In the genomic region with DNA sequence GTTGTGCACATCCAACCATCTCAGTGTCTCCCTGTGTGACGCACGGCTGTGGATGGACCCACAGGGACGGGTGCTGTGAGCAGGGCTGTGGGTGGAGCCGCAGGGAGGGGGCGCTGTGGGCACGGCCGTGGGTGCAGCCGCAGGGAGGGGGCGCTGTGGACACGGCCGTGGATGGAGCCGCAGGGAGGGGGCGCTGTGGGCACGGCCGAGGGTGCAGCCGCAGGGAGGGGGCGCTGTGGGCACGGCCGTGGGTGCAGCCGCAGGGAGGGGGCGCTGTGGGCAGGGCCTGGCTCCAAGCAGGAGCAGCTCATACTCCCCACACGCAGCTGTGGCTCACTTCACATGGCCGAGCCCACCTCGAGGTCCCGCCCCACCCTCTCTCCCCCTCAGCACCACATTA, we compare ENCODE assay signal across 8 cellular contexts. TPM values are rescaled to one million over a fixed set of nuclear protein-coding genes. Genes with fewer than 3 reads are reported as not detected.
DNase-seq lines count a peak whose midpoint lies in the region; ATAC-seq and TF ChIP-seq lines count a peak whose summit lies in the region.

No MANE protein-coding gene starts in this region.

- in situ Hi-C loops in IMR-90 (cut with MboI; ENCODE audit: low sequenced_read_pairs), result loop anchor here (10.0 kb wide), 1 partner anchor 49 kb away; a partner anchor contains a TSS

- H2AK9ac ChIP-seq in IMR-90 (replicated peaks; ENCODE audit: low read depth, low read length, poor library complexity), result no peak overlapping the region

- H2AK5ac ChIP-seq in IMR-90 (ENCODE audit: low read depth, low read length), result no peak overlapping the region

- H3K27me3 ChIP-seq in CD4-positive, CD25-positive, alpha-beta regulatory T cell (ENCODE audit: control insufficient read depth, insufficient read depth, low read length), result no peaks in the 10 kb centered on the region
- no peaks in the 10 kb centered on the region for H3K27me3 ChIP-seq in IMR-90 (ENCODE audit: control insufficient read depth, insufficient read depth, low read length)

- peak; percentile 15 to 80 (median 31) for DNase-seq in CD4-positive, CD25-positive, alpha-beta regulatory T cell
- peak; percentile 43 for DNase-seq in IMR-90
- DNase-seq in activated T-helper 9 cell treated with anti-CD3 and anti-CD28 coated beads, Interleukin-2, amount 50 U/mL, for 16 hours (ENCODE audit: low read depth), result peak; percentile 9
- peak; percentile 35 for DNase-seq in glomerular visceral epithelial cell (ENCODE audit: extremely low spot score)
- peak; percentile 65 to 98 (median 82) for DNase-seq in posterior cingulate gyrus
- DNase-seq in COR-L47 (lab: John Stamatoyannopoulos, UW), result no peak
- DNase-seq in epidermal melanocyte (ENCODE audit: insufficient read length, low spot score), result no peak

- no peak overlapping the region for H4K5ac ChIP-seq in IMR-90 (ENCODE audit: low read depth, low read length)

- dilution Hi-C loops in IMR-90 (cut with HindIII; ENCODE audit: low sequenced_read_pairs, unreplicated experiment), result no loop called here

- H2BK20ac ChIP-seq in IMR-90 (ENCODE audit: low read depth, low read length), result no peak overlapping the region

- no peak for TF ChIP-seq POLR2A in IMR-90 (IDR thresholded peaks at IDR 0.05; ENCODE audit: low read depth, low read length)

- H3K4ac ChIP-seq in IMR-90 (ENCODE audit: low read depth, low read length), result no peak overlapping the region

- WGBS in IMR-90 (ENCODE audit: extremely low coverage in 2 of 2, insufficient read length in 1 of 2), 2 experiments, result 84% methylated on average over 11 of the region's 25 CpGs; no CpG with 5 or more reads in 1 of the 2 experiments

- no peak overlapping the region for H4K8ac ChIP-seq in IMR-90 (ENCODE audit: low read depth in 2 of 2, low read length in 2 of 2)

- no peak overlapping the region for H3K14ac ChIP-seq in IMR-90 (replicated peaks; ENCODE audit: low read depth, low read length)

- no peak overlapping the region for H3K27ac ChIP-seq in CD4-positive, CD25-positive, alpha-beta regulatory T cell (ENCODE audit: insufficient read depth, low read length, poor library complexity, severe bottlenecking)
- H3K27ac ChIP-seq in IMR-90 (ENCODE audit: insufficient read depth, low read length), result no peak overlapping the region

- TF ChIP-seq CTCF in IMR-90 (conservative IDR thresholded peaks at IDR 0.05; ENCODE audit: low read depth, low read length), result peak; percentile 87

- peaks cover 0 to 1% (median 0%) of the 10 kb centered on the region in 7 donors for H3K9me3 Mint-ChIP-seq in CD4-positive, CD25-positive, alpha-beta regulatory T cell

- H2BK15ac ChIP-seq in IMR-90 (ENCODE audit: low read depth, low read length), result no peak overlapping the region

- no peak overlapping the region for H3K56ac ChIP-seq in IMR-90 (ENCODE audit: extremely low read depth, insufficient read depth, low read length)

- no peak overlapping the region for H3K4me2 ChIP-seq in IMR-90 (ENCODE audit: low read depth, low read length)

- TF ChIP-seq RAD21 in IMR-90 (IDR thresholded peaks at IDR 0.05; ENCODE audit: low read length), result peak; percentile 35

- no peak overlapping the region for H4K91ac ChIP-seq in IMR-90 (ENCODE audit: insufficient read depth, low read depth, low read length)

- CTCF ChIA-PET in IMR-90 (lab: Yijun Ruan, JAX), result interaction anchor here (0.6 kb wide), 1 partner anchor 28 kb away, joined by 3 read pairs; no protein-coding TSS in a partner anchor

- peaks cover 49% of the 10 kb centered on the region for H4K20me1 ChIP-seq in IMR-90 (ENCODE audit: insufficient read depth, low read length)

- no peaks in the 10 kb centered on the region for H3K36me3 Mint-ChIP-seq in CD4-positive, CD25-positive, alpha-beta regulatory T cell

- no peak overlapping the region for H2BK5ac ChIP-seq in IMR-90 (ENCODE audit: low read depth, low read length, poor library complexity, severe bottlenecking)

- H3K36me3 ChIP-seq in CD4-positive, CD25-positive, alpha-beta regulatory T cell (ENCODE audit: control insufficient read depth, insufficient read depth, low read length), result no peaks in the 10 kb centered on the region
- H3K36me3 ChIP-seq in IMR-90 (ENCODE audit: control insufficient read depth, insufficient read depth, low read length), result peaks cover 69% of the 10 kb centered on the region

- H3K9ac ChIP-seq in IMR-90 (ENCODE audit: low read depth, low read length), result no peak overlapping the region

- no TSS peak for BruUV-seq in IMR-90 (replicated peaks; lab: Mats Ljungman, UMichigan)

- peak overlapping the region; percentile 21 for H2AFZ ChIP-seq in IMR-90 (replicated peaks; ENCODE audit: low read length, poor library complexity)

- H3K4me1 Mint-ChIP-seq in CD4-positive, CD25-positive, alpha-beta regulatory T cell, result peaks cover 0 to 11% (median 2%) of the 10 kb centered on the region in 4 donors

- no peak overlapping the region for H2BK120ac ChIP-seq in IMR-90 (ENCODE audit: low read depth, low read length)

- peak; percentile 56 to 63 for ATAC-seq in CD4-positive, CD25-positive, alpha-beta regulatory T cell (ENCODE audit: low read depth in 2 of 2)
- ATAC-seq in GM18873 (IDR thresholded peaks at IDR 0.05; ENCODE audit: low FRiP score, unreplicated experiment) (peak; percentile 40), IMR-90 (ENCODE audit: low read depth) (peak; percentile 19)

- intact Hi-C loops in IMR-90 (cut with micrococcal nuclease), result no loop called here
- intact Hi-C loops in posterior cingulate gyrus (cut with DNase I), result loop anchor here (1.0 to 2.0 kb wide), 2 partner anchors 51 to 66 kb away; a partner anchor contains a TSS

- H3K23ac ChIP-seq in IMR-90 (ENCODE audit: low read depth, low read length), result no peak overlapping the region

- peaks cover 13% of the 10 kb centered on the region for H3K4me1 ChIP-seq in CD4-positive, CD25-positive, alpha-beta regulatory T cell (ENCODE audit: control insufficient read depth, insufficient read depth, low read length, poor library complexity, severe bottlenecking)
- H3K4me1 ChIP-seq in IMR-90 (ENCODE audit: control insufficient read depth, insufficient read depth, low read length), result peaks cover 6% of the 10 kb centered on the region; the same call in 1 of the 2 replicates

- H3K9me1 ChIP-seq in IMR-90 (ENCODE audit: insufficient read depth, low read length), result no peaks in the 10 kb centered on the region

- H3K79me1 ChIP-seq in IMR-90 (ENCODE audit: low read depth in 1 of 2, low read length in 2 of 2), result peaks cover 0 to 27% of the 10 kb centered on the region in 2 experiments; a peak in 1 of 4 replicates

- no peak overlapping the region for H3K27ac Mint-ChIP-seq in CD4-positive, CD25-positive, alpha-beta regulatory T cell

- H3K4me3 ChIP-seq in CD4-positive, CD25-positive, alpha-beta regulatory T cell (ENCODE audit: low read depth, low read length), result no peak overlapping the region
- no peak overlapping the region for H3K4me3 ChIP-seq in IMR-90 (ENCODE audit: insufficient read depth, low read depth, low read length)

- no peaks in the 10 kb centered on the region for H3K9me3 ChIP-seq in CD4-positive, CD25-positive, alpha-beta regulatory T cell (ENCODE audit: control insufficient read depth in 2 of 2, low read length in 2 of 2)
- H3K9me3 ChIP-seq in IMR-90 (ENCODE audit: control insufficient read depth, insufficient read depth, low read length), result no peaks in the 10 kb centered on the region

- H3K27me3 Mint-ChIP-seq in CD4-positive, CD25-positive, alpha-beta regulatory T cell, result peaks cover 10% of the 10 kb centered on the region

- POLR2A ChIA-PET in IMR-90 (lab: Charles Lee; ENCODE audit: unreplicated experiment), result no interaction called here

- H3K4me3 Mint-ChIP-seq in CD4-positive, CD25-positive, alpha-beta regulatory T cell, result no peak overlapping the region

- H3K18ac ChIP-seq in IMR-90 (ENCODE audit: low read depth, low read length), result no peak overlapping the region

TF ChIP-seq in IMR-90, 13 proteins besides CTCF, POLR2A, EP300 and RAD21 (continues in another document):
- TF ChIP-seq NFE2L2 (IDR thresholded peaks at IDR 0.05; ENCODE audit: low read depth, low read length), result no peak
- TF ChIP-seq BHLHE40 (IDR thresholded peaks at IDR 0.05; ENCODE audit: low read depth, low read length), result no peak
- TF ChIP-seq RCOR1 (IDR thresholded peaks at IDR 0.05; ENCODE audit: insufficient replicate concordance, low read length), result no peak
- TF ChIP-seq FOS (IDR thresholded peaks at IDR 0.05; ENCODE audit: low read depth, low read length), result no peak

RNA-seq across cellular contexts. Expression of a gene that starts 6.0 kb away (rescaled TPM):
- total RNA-seq in CD4-positive, CD25-positive, alpha-beta regulatory T cell, result 9.3 TPM
- polyA plus RNA-seq in CD4-positive, CD25-positive, alpha-beta regulatory T cell, result under 1 TPM; 0.10 to 0.52 (median 0.21) TPM
- 7.5 and 8.1 TPM in 2 replicates for total RNA-seq in IMR-90 (2012; rRNA removed)
- polyA plus RNA-seq in IMR-90 (2012; rRNA removed), result 14.4 and 16.6 TPM in 2 replicates
- polyA plus RNA-seq in IMR-90 (2012; cell fraction: cytosol; rRNA removed), result 11.1 and 14.2 TPM in 2 replicates
- polyA plus RNA-seq in IMR-90 (2012; cell fraction: nucleus; rRNA removed; ENCODE audit: low replicate concordance), result 42.0 and 90.5 TPM in 2 replicates

RNA-seq across cellular contexts. Expression of a gene that starts 14.7 kb away (rescaled TPM):
- 2.0 TPM for total RNA-seq in CD4-positive, CD25-positive, alpha-beta regulatory T cell
- under 1 TPM in 2 of 4 donors, not detected in 2; 0.03 to 0.05 TPM for polyA plus RNA-seq in CD4-positive, CD25-positive, alpha-beta regulatory T cell
- 35.6 and 41.0 TPM in 2 replicates for total RNA-seq in IMR-90 (2012; rRNA removed)
- 56.3 and 59.9 TPM in 2 replicates for polyA plus RNA-seq in IMR-90 (2012; rRNA removed)
- 42.8 and 49.5 TPM in 2 replicates for polyA plus RNA-seq in IMR-90 (2012; cell fraction: cytosol; rRNA removed)
- 269 and 452 TPM in 2 replicates for polyA plus RNA-seq in IMR-90 (2012; cell fraction: nucleus; rRNA removed; ENCODE audit: low replicate concordance)

RNA-seq across cellular contexts. Expression of a gene that starts 25.1 kb away (rescaled TPM):
- 125 TPM for total RNA-seq in CD4-positive, CD25-positive, alpha-beta regulatory T cell
- polyA plus RNA-seq in CD4-positive, CD25-positive, alpha-beta regulatory T cell, result 10 to 100 TPM in 1 of 4 donors, 1 to 10 TPM in 3; 6.0 to 12.5 (median 7.3) TPM
- 3.6 and 3.9 TPM in 2 replicates for total RNA-seq in IMR-90 (2012; rRNA removed)
- polyA plus RNA-seq in IMR-90 (2012; rRNA removed), result 35.2 and 35.7 TPM in 2 replicates
- 18.7 and 22.6 TPM in 2 replicates for polyA plus RNA-seq in IMR-90 (2012; cell fraction: cytosol; rRNA removed)
- polyA plus RNA-seq in IMR-90 (2012; cell fraction: nucleus; rRNA removed; ENCODE audit: low replicate concordance), result 264 and 926 TPM in 2 replicates

RNA-seq across cellular contexts. Expression of a gene that starts 31.3 kb away (rescaled TPM):
- 3.7 TPM for total RNA-seq in CD4-positive, CD25-positive, alpha-beta regulatory T cell
- under 1 TPM in 3 of 4 donors, not detected in 1; 0.36 to 0.67 (median 0.42) TPM for polyA plus RNA-seq in CD4-positive, CD25-positive, alpha-beta regulatory T cell
- 73.1 and 84.7 TPM in 2 replicates for total RNA-seq in IMR-90 (2012; rRNA removed)
- polyA plus RNA-seq in IMR-90 (2012; rRNA removed), result 202 and 220 TPM in 2 replicates
- polyA plus RNA-seq in IMR-90 (2012; cell fraction: cytosol; rRNA removed), result 120 and 220 TPM in 2 replicates
- 452 and 943 TPM in 2 replicates for polyA plus RNA-seq in IMR-90 (2012; cell fraction: nucleus; rRNA removed; ENCODE audit: low replicate concordance)

RNA-seq across cellular contexts. Expression of a gene that starts 31.3 kb away (rescaled TPM):
- total RNA-seq in CD4-positive, CD25-positive, alpha-beta regulatory T cell, result 132 TPM
- polyA plus RNA-seq in CD4-positive, CD25-positive, alpha-beta regulatory T cell, result 10 to 100 TPM; 14.0 to 16.3 (median 14.2) TPM
- 10.0 and 10.8 TPM in 2 replicates for total RNA-seq in IMR-90 (2012; rRNA removed)
- polyA plus RNA-seq in IMR-90 (2012; rRNA removed), result 28.6 and 30.9 TPM in 2 replicates
- 7.5 and 13.6 TPM in 2 replicates for polyA plus RNA-seq in IMR-90 (2012; cell fraction: cytosol; rRNA removed)
- polyA plus RNA-seq in IMR-90 (2012; cell fraction: nucleus; rRNA removed; ENCODE audit: low replicate concordance), result 185 and 466 TPM in 2 replicates

Comparison
In these comparisons a context has a peak if more than half of its experiments do, and no peak if none do; other contexts are left out.
1. DNase-seq: peak in CD4-positive, CD25-positive, alpha-beta regulatory T cell (3 of 3), IMR-90 (single experiment), activated T-helper 9 cell treated with anti-CD3 and anti-CD28 coated beads, Interleukin-2, amount 50 U/mL, for 16 hours (single experiment), glomerular visceral epithelial cell (single experiment) and posterior cingulate gyrus (10 of 10); none in COR-L47 (single experiment) and epidermal melanocyte (single experiment).
2. RNA of a gene that starts 14.7 kb away (total RNA-seq): 35.6 to 41.0 TPM in IMR-90; 2.0 TPM in CD4-positive, CD25-positive, alpha-beta regulatory T cell (single experiment); every median in the first group is over 10 times any median in the second.
3. RNA of a gene that starts 25.1 kb away (total RNA-seq): 125 TPM in CD4-positive, CD25-positive, alpha-beta regulatory T cell (single experiment); 3.6 to 3.9 TPM in IMR-90; every median in the first group is over 10 times any median in the second.
4. Peak in every context shown above with its lines, with median percentiles within 50 percentile points of each other: ATAC-seq.